Comparison of ENCODE assay signal across 10 cellular contexts in the genomic region with DNA sequence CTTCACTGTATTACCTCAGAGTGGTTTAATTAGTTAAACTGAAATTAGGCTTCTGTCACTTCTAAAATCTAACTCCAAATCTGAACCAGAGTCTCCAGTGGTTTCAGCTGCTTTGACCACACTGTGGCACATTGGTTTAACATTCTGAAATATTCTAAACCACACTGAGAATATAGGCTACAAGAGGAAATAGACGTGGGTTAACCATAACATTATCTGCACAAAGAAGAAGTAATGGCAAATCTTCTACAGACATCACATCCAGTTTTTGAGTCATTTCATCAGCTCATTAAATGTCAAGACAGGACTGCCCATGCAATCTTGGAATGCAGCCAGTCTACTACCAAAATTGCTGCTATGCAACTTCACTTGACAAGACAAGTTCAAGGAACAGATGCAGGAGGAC.
DNase-seq lines count a peak whose midpoint lies in the region; ATAC-seq and TF ChIP-seq lines count a peak whose summit lies in the region.
"Had no signal": no experiment of that assay in that cellular context is flagged by ENCODE, and none has a peak within 500 bp of the region (broad histone marks: within the 10 kb centered on the region; RNA-seq: fewer than 3 reads in every experiment).

No MANE protein-coding gene starts in this region.

- no peak for TF ChIP-seq POLR2A in transverse colon (IDR thresholded peaks at IDR 0.05)

- H3K4me3 Mint-ChIP-seq in WTC11 (no peak overlapping the region), mesothelial cell of epicardium (no peak overlapping the region)
- H3K4me3 Mint-ChIP-seq: B cell; T-helper 1 cell treated with Interleukin-12 subunit alpha and Interleukin-12 subunit beta and Interleukin-4 antibody, amounts not matched to agents 30 μg/mL and 1 μg/mL, for 36 hours had no signal

- peaks cover 5% of the 10 kb centered on the region; the same call in 1 of the 2 replicates for H4K20me1 ChIP-seq in SK-N-SH (ENCODE audit: insufficient read depth)

- H3K36me3 ChIP-seq in SK-N-SH (replicated peaks in 1 of 2; ENCODE audit: control insufficient read depth in 1 of 2, insufficient read depth in 2 of 2, low read length in 1 of 2) (peaks cover 0 to 5% of the 10 kb centered on the region in 2 experiments), transverse colon (no peaks in the 10 kb centered on the region)

- TF ChIP-seq CTCF in SK-N-SH (IDR thresholded peaks at IDR 0.05) (no peak), foreskin keratinocyte (conservative IDR thresholded peaks at IDR 0.05) (no peak), transverse colon (IDR thresholded peaks at IDR 0.05) (no peak), WTC11 (IDR thresholded peaks at IDR 0.05) (no peak), mesothelial cell of epicardium (IDR thresholded peaks at IDR 0.05; ENCODE audit: unreplicated experiment) (no peak)

- H3F3A ChIP-seq in SK-N-SH (replicated peaks; ENCODE audit: insufficient read depth), result no peaks in the 10 kb centered on the region

- DNase-seq in SK-N-SH (no peak), NOMO-1 treated with dmso at 0.1 percent for 144 hours (lab: John Stamatoyannopoulos, UW; ENCODE audit: unreplicated experiment) (peak; percentile 8), foreskin keratinocyte (peak; percentile 70 to 84), transverse colon (no peak), WTC11 (ENCODE audit: low spot score) (no peak), mesothelial cell of epicardium (ENCODE audit: low spot score in 2 of 2, unreplicated experiment in 2 of 2) (no peak)

- H3K9me3 Mint-ChIP-seq in WTC11 (no peaks in the 10 kb centered on the region), mesothelial cell of epicardium (no peaks in the 10 kb centered on the region)
- H3K9me3 Mint-ChIP-seq: T-helper 1 cell treated with Interleukin-12 subunit alpha and Interleukin-12 subunit beta and Interleukin-4 antibody, amounts not matched to agents 30 μg/mL and 1 μg/mL, for 36 hours had no signal

- H3K4me3 ChIP-seq in SK-N-SH (ENCODE audit: low read depth in 2 of 2, low read length in 1 of 2), result no peak overlapping the region
- no peak overlapping the region for H3K4me3 ChIP-seq in transverse colon

- H3K9ac ChIP-seq in SK-N-SH, result no peak overlapping the region

- TF ChIP-seq EP300 in SK-N-SH (IDR thresholded peaks at IDR 0.05; ENCODE audit: borderline replicate concordance in 1 of 2, low read depth in 1 of 2, low read length in 1 of 2) (no peak), transverse colon (IDR thresholded peaks at IDR 0.05; ENCODE audit: low read depth) (no peak)

- H3K4me1 Mint-ChIP-seq in WTC11, result peaks cover 6% of the 10 kb centered on the region
- peaks cover 17% of the 10 kb centered on the region for H3K4me1 Mint-ChIP-seq in mesothelial cell of epicardium
- H3K4me1 Mint-ChIP-seq: B cell had no signal

- H3K4me1 ChIP-seq in SK-N-SH (ENCODE audit: control insufficient read depth in 1 of 2, insufficient read depth in 2 of 2, low read depth in 1 of 2, low read length in 1 of 2), result peaks cover 2 to 6% of the 10 kb centered on the region in 2 experiments; a peak in 1 of 4 replicates
- peaks cover 11% of the 10 kb centered on the region for H3K4me1 ChIP-seq in foreskin keratinocyte
- H3K4me1 ChIP-seq in transverse colon, result peaks cover 0 to 12% (median 4%) of the 10 kb centered on the region in 4 donors

- in situ Hi-C loops in transverse colon (cut with MboI; ENCODE audit: low pct_ligation_motif_present in 1 of 4, low pct_unique_long_range_greater_than_20kb in 1 of 4, low sequenced_read_pairs in 3 of 4), result no loop called here

- no peak overlapping the region for H2AFZ ChIP-seq in SK-N-SH (ENCODE audit: low read depth)

- 63% methylated on average over 1 of the region's 1 CpG for WGBS in SK-N-SH (ENCODE audit: low lambda C conversion rate)
- WGBS in transverse colon (ENCODE audit: low coverage in 1 of 2), 2 donors, result 45 to 50% methylated on average over 1 of the region's 1 CpG

- no peak overlapping the region for H3K27ac Mint-ChIP-seq in WTC11
- no peak overlapping the region for H3K27ac Mint-ChIP-seq in mesothelial cell of epicardium
- H3K27ac Mint-ChIP-seq: B cell; T-helper 1 cell treated with Interleukin-12 subunit alpha and Interleukin-12 subunit beta and Interleukin-4 antibody, amounts not matched to agents 30 μg/mL and 1 μg/mL, for 36 hours had no signal

- H3K27me3 ChIP-seq in SK-N-SH (ENCODE audit: insufficient read depth) (no peaks in the 10 kb centered on the region), foreskin keratinocyte (no peaks in the 10 kb centered on the region), transverse colon (no peaks in the 10 kb centered on the region)

- H3K4me2 ChIP-seq in SK-N-SH, result no peak overlapping the region

- ATAC-seq in SK-N-SH treated with all-trans-retinoic acid at 6 μM for 48 hours, result no peak; the same call in 2 of the 3 replicates
- ATAC-seq in HG02588 (IDR thresholded peaks at IDR 0.05; ENCODE audit: unreplicated experiment), result peak; percentile 80
- peak; percentile 32 for ATAC-seq in foreskin keratinocyte
- no peak for ATAC-seq in WTC11

- CTCF ChIA-PET in SK-N-SH (lab: Yijun Ruan, JAX) (interaction anchor here (1.7 kb wide), 1 partner anchor 156 kb away, joined by 3 read pairs; no protein-coding TSS in a partner anchor), WTC11 (lab: Charles Lee) (no interaction called here)

- H3K36me3 Mint-ChIP-seq in WTC11, result no peaks in the 10 kb centered on the region
- H3K36me3 Mint-ChIP-seq in mesothelial cell of epicardium, result peaks cover 13% of the 10 kb centered on the region

- H3K27ac ChIP-seq in SK-N-SH (ENCODE audit: low read depth in 2 of 2, low read length in 1 of 2), result no peak overlapping the region; a peak in 1 of 4 replicates
- no peak overlapping the region for H3K27ac ChIP-seq in foreskin keratinocyte
- no peak overlapping the region for H3K27ac ChIP-seq in transverse colon

- POLR2A ChIA-PET in SK-N-SH (lab: Yijun Ruan, JAX) (no interaction called here), WTC11 (lab: Charles Lee) (no interaction called here)

- H3K27me3 Mint-ChIP-seq in WTC11 (ENCODE audit: low read depth), result no peaks in the 10 kb centered on the region
- H3K27me3 Mint-ChIP-seq in mesothelial cell of epicardium (ENCODE audit: low read depth), result no peaks in the 10 kb centered on the region
- H3K27me3 Mint-ChIP-seq: B cell had no signal

- peaks cover 30% of the 10 kb centered on the region; the same call in 1 of the 2 replicates for H3K79me2 ChIP-seq in SK-N-SH (ENCODE audit: insufficient read depth)

- intact Hi-C loops in transverse colon (cut with DNase I; ENCODE audit: low total_unique reads), result no loop called here

- TF ChIP-seq RAD21 in SK-N-SH (IDR thresholded peaks at IDR 0.05; ENCODE audit: low read length), result no peak

- no peaks in the 10 kb centered on the region for H3K9me2 ChIP-seq in SK-N-SH

- H3K9me3 ChIP-seq in SK-N-SH, result no peaks in the 10 kb centered on the region
- no peaks in the 10 kb centered on the region for H3K9me3 ChIP-seq in transverse colon

TF ChIP-seq in SK-N-SH, 30 proteins besides CTCF, POLR2A, EP300 and RAD21 (continues in another document):
- TF ChIP-seq SMC3 (IDR thresholded peaks at IDR 0.05; ENCODE audit: low read depth, low read length) (no peak), NFIC (IDR thresholded peaks at IDR 0.05; ENCODE audit: borderline replicate concordance) (peak; percentile 57), TCF12 (IDR thresholded peaks at IDR 0.05) (0 out of 2 replicates have a peak, but pooled peaks have one; percentile 12)
- TF ChIP-seq, protein P1, sequence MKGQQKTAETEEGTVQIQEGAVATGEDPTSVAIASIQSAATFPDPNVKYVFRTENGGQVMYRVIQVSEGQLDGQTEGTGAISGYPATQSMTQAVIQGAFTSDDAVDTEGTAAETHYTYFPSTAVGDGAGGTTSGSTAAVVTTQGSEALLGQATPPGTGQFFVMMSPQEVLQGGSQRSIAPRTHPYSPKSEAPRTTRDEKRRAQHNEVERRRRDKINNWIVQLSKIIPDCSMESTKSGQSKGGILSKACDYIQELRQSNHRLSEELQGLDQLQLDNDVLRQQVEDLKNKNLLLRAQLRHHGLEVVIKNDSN (IDR thresholded peaks at IDR 0.05; ENCODE audit: borderline replicate concordance, low read depth), result no peak

TF ChIP-seq in SK-N-SH treated with all-trans-retinoic acid at 6 μM for 48 hours, 23 proteins besides CTCF, POLR2A, EP300 and RAD21:
- TF ChIP-seq BACH2 (CRISPR knock-in tag; IDR thresholded peaks at IDR 0.05; ENCODE audit: borderline replicate concordance), result no peak

TF ChIP-seq in WTC11, 78 proteins besides CTCF, POLR2A, EP300 and RAD21 (continues in another document):
- TF ChIP-seq, protein P2, sequence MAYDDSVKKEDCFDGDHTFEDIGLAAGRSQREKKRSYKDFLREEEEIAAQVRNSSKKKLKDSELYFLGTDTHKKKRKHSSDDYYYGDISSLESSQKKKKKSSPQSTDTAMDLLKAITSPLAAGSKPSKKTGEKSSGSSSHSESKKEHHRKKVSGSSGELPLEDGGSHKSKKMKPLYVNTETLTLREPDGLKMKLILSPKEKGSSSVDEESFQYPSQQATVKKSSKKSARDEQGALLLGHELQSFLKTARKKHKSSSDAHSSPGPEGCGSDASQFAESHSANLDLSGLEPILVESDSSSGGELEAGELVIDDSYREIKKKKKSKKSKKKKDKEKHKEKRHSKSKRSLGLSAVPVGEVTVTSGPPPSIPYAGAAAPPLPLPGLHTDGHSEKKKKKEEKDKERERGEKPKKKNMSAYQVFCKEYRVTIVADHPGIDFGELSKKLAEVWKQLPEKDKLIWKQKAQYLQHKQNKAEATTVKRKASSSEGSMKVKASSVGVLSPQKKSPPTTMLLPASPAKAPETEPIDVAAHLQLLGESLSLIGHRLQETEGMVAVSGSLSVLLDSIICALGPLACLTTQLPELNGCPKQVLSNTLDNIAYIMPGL (CRISPR knock-in tag; IDR thresholded peaks at IDR 0.05), result no peak
- TF ChIP-seq TCF7 (CRISPR knock-in tag; IDR thresholded peaks at IDR 0.05; ENCODE audit: low read depth) (no peak), SOX15 (CRISPR knock-in tag; IDR thresholded peaks at IDR 0.05) (no peak), ZNF219 (CRISPR knock-in tag; IDR thresholded peaks at IDR 0.05; ENCODE audit: borderline replicate concordance) (no peak), ZNF671 (CRISPR knock-in tag; IDR thresholded peaks at IDR 0.05) (no peak), NFYB (CRISPR knock-in tag; conservative IDR thresholded peaks at IDR 0.05; ENCODE audit: low read depth) (no peak)

Comparison
In these comparisons a context has a peak if more than half of its experiments do, and no peak if none do; other contexts are left out.
1. DNase-seq: peak in NOMO-1 treated with dmso at 0.1 percent for 144 hours (single experiment) and foreskin keratinocyte (2 of 2); none in SK-N-SH (single experiment), transverse colon (single experiment), WTC11 (single experiment) and mesothelial cell of epicardium (0 of 2).
2. ATAC-seq: peak in HG02588 (single experiment) and foreskin keratinocyte (single experiment); none in SK-N-SH treated with all-trans-retinoic acid at 6 μM for 48 hours (single experiment) and WTC11 (single experiment).